8 cellular contexts compared by ENCODE assay signal in the genomic region with DNA sequence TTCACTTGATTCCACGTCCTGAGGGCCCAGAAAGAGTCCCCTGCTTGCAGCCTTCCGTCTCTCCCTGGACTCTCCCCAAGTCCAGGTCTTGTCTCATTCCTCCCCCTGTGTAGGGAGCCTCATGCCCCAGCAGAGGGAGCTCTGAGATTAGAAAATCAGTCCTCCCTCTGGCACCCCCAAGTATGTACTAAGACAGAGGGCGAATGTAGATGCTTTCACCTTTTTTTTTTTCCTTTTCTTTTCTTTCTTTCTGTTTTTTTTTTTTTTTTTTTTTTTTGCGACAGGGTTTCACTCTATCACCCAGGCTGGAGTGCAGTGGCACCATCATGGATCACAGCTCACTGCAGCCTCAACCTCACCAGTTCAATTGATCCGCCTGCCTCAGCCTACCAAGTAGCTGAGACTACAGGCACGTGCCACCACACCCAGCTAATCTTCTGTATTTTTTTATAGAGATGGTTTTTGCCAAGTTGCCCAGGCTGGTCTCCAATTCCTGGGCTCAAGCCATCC. TPM values are rescaled to one million over a fixed set of nuclear protein-coding genes. Genes with fewer than 3 reads are reported as not detected.
A peak's percentile ranks its signal among the peaks of the same experiment; 100 is the strongest.
DNase-seq lines count a peak whose midpoint lies in the region; ATAC-seq, FAIRE-seq and TF ChIP-seq lines count a peak whose summit lies in the region.

No MANE protein-coding gene starts in this region.

- no peaks in the 10 kb centered on the region for H3K27me3 ChIP-seq in Peyer's patch
- H3K27me3 ChIP-seq in osteoblast (ENCODE audit: insufficient read depth, low read length), result no peaks in the 10 kb centered on the region

- peak; percentile 77 to 90 (median 86) for TF ChIP-seq CTCF in Peyer's patch (IDR thresholded peaks at IDR 0.05)
- peak; percentile 92 for TF ChIP-seq CTCF in fibroblast of the aortic adventitia (IDR thresholded peaks at IDR 0.05; ENCODE audit: insufficient read depth, low read length)
- TF ChIP-seq CTCF in osteoblast (IDR thresholded peaks at IDR 0.05; ENCODE audit: extremely low read depth, low read depth, low read length), result peak; percentile 87

- H3K4me3 Mint-ChIP-seq in activated T-cell treated with anti-CD3 and anti-CD28 coated beads, Interleukin-2, amount 50 U/mL, for 72 hours, result no peak overlapping the region

- peak; percentile 54 for DNase-seq in COLO668 (lab: John Stamatoyannopoulos, UW; ENCODE audit: unreplicated experiment)
- peak; percentile 82 for DNase-seq in Jurkat, Clone E6-1 (ENCODE audit: low read depth, low spot score)
- peak; percentile 76 to 93 (median 81) for DNase-seq in Peyer's patch
- peak; percentile 74 to 77 for DNase-seq in activated T-cell treated with anti-CD3 and anti-CD28 coated beads, Interleukin-2, amount 50 U/mL, for 72 hours
- peak; percentile 92 for DNase-seq in fibroblast of the aortic adventitia (ENCODE audit: low read depth)
- peak; percentile 95 for DNase-seq in osteoblast (ENCODE audit: insufficient read length, low spot score, missing footprints)
- peak; percentile 78 for DNase-seq in urothelium cell line (ENCODE audit: low spot score)

- peaks cover 20% of the 10 kb centered on the region for H3K4me1 Mint-ChIP-seq in activated T-cell treated with anti-CD3 and anti-CD28 coated beads, Interleukin-2, amount 50 U/mL, for 72 hours (ENCODE audit: low read depth)

- H3K4me1 ChIP-seq in Peyer's patch (peaks cover 0 to 17% (median 3%) of the 10 kb centered on the region in 4 donors), osteoblast (ENCODE audit: insufficient read depth, low read length) (peaks cover 15% of the 10 kb centered on the region)

- H3K4me3 ChIP-seq in Jurkat, Clone E6-1 (ENCODE audit: low read length), result no peak overlapping the region
- no peak overlapping the region for H3K4me3 ChIP-seq in Peyer's patch
- no peak overlapping the region for H3K4me3 ChIP-seq in fibroblast of the aortic adventitia (ENCODE audit: low read depth, low read length)
- no peak overlapping the region for H3K4me3 ChIP-seq in osteoblast (ENCODE audit: insufficient read depth, low read length)

- peaks cover 4% of the 10 kb centered on the region for H3K27me3 Mint-ChIP-seq in activated T-cell treated with anti-CD3 and anti-CD28 coated beads, Interleukin-2, amount 50 U/mL, for 72 hours (ENCODE audit: low read depth)

- ATAC-seq in GM19463 (IDR thresholded peaks at IDR 0.05; ENCODE audit: unreplicated experiment), result peak; percentile 60
- peak; percentile 72 to 79 for ATAC-seq in activated T-cell treated with anti-CD3 and anti-CD28 coated beads, Interleukin-2, amount 50 U/mL, for 72 hours (replicated peaks in 1 of 2)

- peaks cover 8% of the 10 kb centered on the region for H3K79me2 ChIP-seq in osteoblast (ENCODE audit: insufficient read depth, low read length)

- H3K9me3 Mint-ChIP-seq in activated T-cell treated with anti-CD3 and anti-CD28 coated beads, Interleukin-2, amount 50 U/mL, for 72 hours, result no peaks in the 10 kb centered on the region

- H3K9me3 ChIP-seq in Peyer's patch, result no peaks in the 10 kb centered on the region
- H3K9me3 ChIP-seq in osteoblast (ENCODE audit: low read depth, low read length), result no peaks in the 10 kb centered on the region

- H3K27ac ChIP-seq in Peyer's patch (peak overlapping the region in 2 of 4 donors; percentile 88 to 90), osteoblast (ENCODE audit: low read depth, low read length) (no peak overlapping the region)

- H3K36me3 ChIP-seq in Peyer's patch, result peaks cover 0 to 40% (median 0%) of the 10 kb centered on the region in 3 donors
- peaks cover 43% of the 10 kb centered on the region for H3K36me3 ChIP-seq in osteoblast (ENCODE audit: insufficient read depth, low read length)

- H4K20me1 ChIP-seq in osteoblast (ENCODE audit: insufficient read depth, low read length), result peaks cover 24% of the 10 kb centered on the region

- no peak for FAIRE-seq in urothelium cell line (lab: Jason Lieb, UNC)

- H2AFZ ChIP-seq in osteoblast (ENCODE audit: low read length), result no peak overlapping the region

- no peaks in the 10 kb centered on the region for H3K36me3 Mint-ChIP-seq in activated T-cell treated with anti-CD3 and anti-CD28 coated beads, Interleukin-2, amount 50 U/mL, for 72 hours (ENCODE audit: insufficient read depth in 2 of 2)

- H3K4me2 ChIP-seq in osteoblast (ENCODE audit: insufficient read depth, low read length), result no peak overlapping the region

- TF ChIP-seq POLR2A in Peyer's patch (IDR thresholded peaks at IDR 0.05), result no peak

- no peak overlapping the region for H3K27ac Mint-ChIP-seq in activated T-cell treated with anti-CD3 and anti-CD28 coated beads, Interleukin-2, amount 50 U/mL, for 72 hours

RNA-seq across cellular contexts. Expression of a gene that starts 10.3 kb away (rescaled TPM):
- polyA plus RNA-seq in Jurkat, Clone E6-1 (2012; ENCODE audit: insufficient read depth, insufficient read length), result 19.6 TPM
- 100 to 1,000 TPM; 165 to 772 (median 494) TPM for total RNA-seq in Peyer's patch
- total RNA-seq in activated T-cell treated with anti-CD3 and anti-CD28 coated beads, Interleukin-2, amount 50 U/mL, for 72 hours, result 10 to 100 TPM; 23.5 to 24.2 TPM
- total RNA-seq in fibroblast of the aortic adventitia (ENCODE audit: low replicate concordance), result 56.6 and 83.2 TPM in 2 replicates
- 103 and 106 TPM in 2 replicates for total RNA-seq in osteoblast

RNA-seq across cellular contexts. Expression of a gene that starts 10.4 kb away (rescaled TPM):
- polyA plus RNA-seq in Jurkat, Clone E6-1 (2012; ENCODE audit: insufficient read depth, insufficient read length), result 4.6 TPM
- total RNA-seq in Peyer's patch, result 10 to 100 TPM in 3 of 4 donors, under 1 TPM in 1; 0.83 to 58.7 (median 51.3) TPM
- total RNA-seq in activated T-cell treated with anti-CD3 and anti-CD28 coated beads, Interleukin-2, amount 50 U/mL, for 72 hours, result under 1 TPM; 0.12 to 0.44 TPM
- total RNA-seq in fibroblast of the aortic adventitia (ENCODE audit: low replicate concordance), result 0.16 and 0.27 TPM in 2 replicates
- total RNA-seq in osteoblast, result 0.72 and 1.2 TPM in 2 replicates

RNA-seq across cellular contexts. Expression of a gene that starts 20.5 kb away (rescaled TPM):
- polyA plus RNA-seq in Jurkat, Clone E6-1 (2012; ENCODE audit: insufficient read depth, insufficient read length), result 9.6 TPM
- 10 to 100 TPM in 3 of 4 donors, not detected in 1; 25.9 to 41.8 (median 39.1) TPM for total RNA-seq in Peyer's patch
- total RNA-seq in activated T-cell treated with anti-CD3 and anti-CD28 coated beads, Interleukin-2, amount 50 U/mL, for 72 hours, result under 1 TPM; 0.49 to 0.53 TPM
- 62.4 and 71.5 TPM in 2 replicates for total RNA-seq in fibroblast of the aortic adventitia (ENCODE audit: low replicate concordance)
- 26.4 and 30.1 TPM in 2 replicates for total RNA-seq in osteoblast

RNA-seq across cellular contexts. Expression of a gene that starts 41.7 kb away (rescaled TPM):
- polyA plus RNA-seq in Jurkat, Clone E6-1 (2012; ENCODE audit: insufficient read depth, insufficient read length), result 17.3 TPM
- total RNA-seq in Peyer's patch (10 to 100 TPM; 28.0 to 57.4 (median 47.1) TPM), fibroblast of the aortic adventitia (ENCODE audit: low replicate concordance) (91.7 and 175 TPM in 2 replicates), osteoblast (117 and 127 TPM in 2 replicates)
- total RNA-seq in activated T-cell treated with anti-CD3 and anti-CD28 coated beads, Interleukin-2, amount 50 U/mL, for 72 hours, result 10 to 100 TPM; 12.0 to 14.1 TPM

RNA-seq across cellular contexts. Expression of a gene that starts 54.0 kb away (rescaled TPM):
- polyA plus RNA-seq in Jurkat, Clone E6-1 (2012; ENCODE audit: insufficient read depth, insufficient read length), result 20.6 TPM
- 10 to 100 TPM in 1 of 4 donors, 1 to 10 TPM in 3; 3.8 to 18.2 (median 4.4) TPM for total RNA-seq in Peyer's patch
- 10 to 100 TPM; 12.0 to 12.3 TPM for total RNA-seq in activated T-cell treated with anti-CD3 and anti-CD28 coated beads, Interleukin-2, amount 50 U/mL, for 72 hours
- 4.1 and 4.8 TPM in 2 replicates for total RNA-seq in fibroblast of the aortic adventitia (ENCODE audit: low replicate concordance)
- total RNA-seq in osteoblast, result 3.2 and 3.3 TPM in 2 replicates
